1 cellular context compared by ENCODE assay signal in genomic region chr1:26078286-26079177, GRCh38.
TF ChIP-seq lines count a peak whose summit lies in the region.

No MANE protein-coding gene starts in this region.

TF ChIP-seq in K562, 482 proteins besides CTCF, POLR2A, EP300 and RAD21 (continued from another document and continues in another):
- TF ChIP-seq ZNF639 (CRISPR knock-in tag; conservative IDR thresholded peaks at IDR 0.05 in 1 of 2, IDR thresholded peaks at IDR 0.05 in 1 of 2) (peak in 1 of 2 experiments; percentile 42; a peak in 1 of 4 replicates), CTBP1 (IDR thresholded peaks at IDR 0.05; ENCODE audit: borderline replicate concordance) (peak; percentile 52; the same call in 1 of the 2 replicates), POLR2B (IDR thresholded peaks at IDR 0.05; ENCODE audit: low read depth, partially characterized antibody) (no peak), TRIM24 (IDR thresholded peaks at IDR 0.05) (peak in 1 of 2 experiments; percentile 32; a peak in 1 of 4 replicates), ID3 (CRISPR knock-in tag; IDR thresholded peaks at IDR 0.05) (no peak), ID3 (tag; IDR thresholded peaks at IDR 0.05) (0 out of 2 replicates have a peak, but pooled peaks have one; percentile 30), GATAD2B (IDR thresholded peaks at IDR 0.05; ENCODE audit: borderline replicate concordance) (peak; percentile 83), CREB3 (tag; conservative IDR thresholded peaks at IDR 0.05; ENCODE audit: low read depth) (no peak), SPI1 (IDR thresholded peaks at IDR 0.05; ENCODE audit: borderline replicate concordance, low read depth, low read length) (0 out of 2 replicates have a peak, but pooled peaks have one; percentile 3), BCLAF1 (IDR thresholded peaks at IDR 0.05; ENCODE audit: borderline replicate concordance in 1 of 2, control insufficient read depth in 1 of 2, low read depth in 2 of 2, low read length in 1 of 2) (no peak), FOXA1 (IDR thresholded peaks at IDR 0.05; ENCODE audit: borderline replicate concordance) (no peak), CHD4 (IDR thresholded peaks at IDR 0.05; ENCODE audit: insufficient read depth, insufficient replicate concordance, low read depth, low read length, poor library complexity, severe bottlenecking) (no peak), ARID1B (IDR thresholded peaks at IDR 0.05) (peak; percentile 88), CC2D1A (IDR thresholded peaks at IDR 0.05) (0 out of 2 replicates have a peak, but pooled peaks have one; percentile 34), NFIC (IDR thresholded peaks at IDR 0.05) (peak; percentile 63; the same call in 1 of the 2 replicates), HINFP (tag; conservative IDR thresholded peaks at IDR 0.05; ENCODE audit: low read depth) (0 out of 2 replicates have a peak, but pooled peaks have one; percentile 2), MEIS2 (IDR thresholded peaks at IDR 0.05; ENCODE audit: partially characterized antibody) (peak; percentile 69), TCF3 (CRISPR knock-in tag; IDR thresholded peaks at IDR 0.05) (peak; percentile 25; the same call in 1 of the 2 replicates), PCBP2 (IDR thresholded peaks at IDR 0.05; ENCODE audit: low read depth, low read length, poor library complexity, severe bottlenecking) (no peak), SOX6 (IDR thresholded peaks at IDR 0.05) (peak; percentile 91), DPF2 (IDR thresholded peaks at IDR 0.05) (peak; percentile 89), USF1 (CRISPR knock-in tag; IDR thresholded peaks at IDR 0.05) (no peak), TSHZ1 (CRISPR knock-in tag; IDR thresholded peaks at IDR 0.05) (no peak), MITF (IDR thresholded peaks at IDR 0.05) (peak; percentile 49; the same call in 1 of the 2 replicates), ELK3 (CRISPR knock-in tag; IDR thresholded peaks at IDR 0.05) (no peak), CBFA2T2 (conservative IDR thresholded peaks at IDR 0.05) (peak; percentile 48; the same call in 1 of the 2 replicates), MTF1 (CRISPR knock-in tag; IDR thresholded peaks at IDR 0.05; ENCODE audit: borderline replicate concordance) (no peak), KLF16 (IDR thresholded peaks at IDR 0.05) (peak; percentile 66; the same call in 1 of the 2 replicates), TEAD4 (IDR thresholded peaks at IDR 0.05; ENCODE audit: low read length) (peak; percentile 50), TEAD4 (CRISPR knock-in tag; IDR thresholded peaks at IDR 0.05; ENCODE audit: borderline replicate concordance) (no peak), NR2C2 (CRISPR knock-in tag; IDR thresholded peaks at IDR 0.05) (no peak), NR2C2 (tag; IDR thresholded peaks at IDR 0.05) (peak; percentile 76), KDM1A (IDR thresholded peaks at IDR 0.05) (peak; percentile 41 to 73; a peak in 2 of 4 replicates), SP1 (CRISPR knock-in tag; IDR thresholded peaks at IDR 0.05) (no peak), ATF7 (IDR thresholded peaks at IDR 0.05) (peak; percentile 54), ZBTB26 (CRISPR knock-in tag; IDR thresholded peaks at IDR 0.05) (no peak), ZBTB33 (CRISPR knock-in tag; IDR thresholded peaks at IDR 0.05) (no peak), RBFOX2 (IDR thresholded peaks at IDR 0.05; ENCODE audit: low read depth, low read length) (no peak), RFX7 (CRISPR knock-in tag; IDR thresholded peaks at IDR 0.05) (no peak), PKNOX1 (IDR thresholded peaks at IDR 0.05) (peak; percentile 85)
